Comparison of ENCODE assay signal across 8 cellular contexts in genomic region chr5:176536902-176537607, GRCh38. TPM values are rescaled to one million over a fixed set of nuclear protein-coding genes. Genes with fewer than 3 reads are reported as not detected.
DNase-seq lines count a peak whose midpoint lies in the region; ATAC-seq and TF ChIP-seq lines count a peak whose summit lies in the region.

TSS of gene RNF44 (minus strand) at chr5:176537402. CDS start at chr5:176532472, 4,930 bp downstream.

- H3K27me3 Mint-ChIP-seq in IgD-negative memory B cell, result no peaks in the 10 kb centered on the region

- ATAC-seq in GM21576 (IDR thresholded peaks at IDR 0.05; ENCODE audit: unreplicated experiment), result peak; percentile 52

- H3K9me3 Mint-ChIP-seq in IgD-negative memory B cell, result no peaks in the 10 kb centered on the region

- H3K4me3 Mint-ChIP-seq in IgD-negative memory B cell, result peak within 1 kb of the TSS; percentile 98 to 99 (median 99)

- peaks cover 40 to 53% (median 42%) of the 10 kb centered on the region in 3 donors for H3K4me1 Mint-ChIP-seq in IgD-negative memory B cell

- H3K4me3 ChIP-seq in epithelial cell of esophagus (ENCODE audit: low read length), result peak within 1 kb of the TSS; percentile 99
- H3K4me3 ChIP-seq in mononuclear cell (ENCODE audit: low read length), result peak within 1 kb of the TSS; percentile 98

- no peak for TF ChIP-seq CTCF in epithelial cell of esophagus (IDR thresholded peaks at IDR 0.05; ENCODE audit: insufficient read depth, low read depth, low read length, missing control alignments)

- H3K27me3 ChIP-seq in mononuclear cell (ENCODE audit: insufficient read depth, low read length), result no peaks in the 10 kb centered on the region

- peak within 1 kb of the TSS; percentile 99 to 100 (median 99) for H3K27ac Mint-ChIP-seq in IgD-negative memory B cell

- peaks cover 2% of the 10 kb centered on the region for H3K36me3 Mint-ChIP-seq in IgD-negative memory B cell

- DNase-seq in DMS114 treated with DMSO at 0.1 percent for 48 hours (lab: John Stamatoyannopoulos, UW; ENCODE audit: unreplicated experiment) (peak; percentile 97), OCI-M1 (lab: John Stamatoyannopoulos, UW) (peak; percentile 98), activated T-cell treated with anti-CD3 and anti-CD28 coated beads for 24 hours (ENCODE audit: low read depth) (peak; percentile 98), epithelial cell of esophagus (ENCODE audit: low read depth) (peak; percentile 98)
- peak; percentile 98 to 99 for DNase-seq in stimulated activated CD8-positive, alpha-beta memory T cell treated with anti-CD3 and anti-CD28 coated beads, Interleukin-2, amount 100 ng/mL, for 48 hours (ENCODE audit: low read depth in 2 of 2)

- H3K4me1 ChIP-seq in mononuclear cell (ENCODE audit: insufficient read depth, low read length), result peaks cover 77% of the 10 kb centered on the region

- no peaks in the 10 kb centered on the region for H3K9me3 ChIP-seq in mononuclear cell (ENCODE audit: low read depth, low read length)

RNA-seq across cellular contexts. Expression of gene RNF44, which starts in this region (rescaled TPM):
- 6.0 TPM for polyA plus RNA-seq in IgD-negative memory B cell
- total RNA-seq in mononuclear cell, result 24.9 TPM

Comparison
In these comparisons a context has a peak if more than half of its experiments do, and no peak if none do; other contexts are left out.
1. Peak in every context shown above with its lines: DNase-seq, ATAC-seq and H3K4me3 ChIP-seq.